Comparison of ENCODE assay signal across 17 cellular contexts in genomic region chr19:5113101-5113557, GRCh38.
A peak's percentile ranks its signal among the peaks of the same experiment; 100 is the strongest.
DNase-seq lines count a peak whose midpoint lies in the region; ATAC-seq and TF ChIP-seq lines count a peak whose summit lies in the region.
"Had no signal": no experiment of that assay in that cellular context is flagged by ENCODE, and none has a peak within 500 bp of the region (broad histone marks: within the 10 kb centered on the region; RNA-seq: fewer than 3 reads in every experiment).

No MANE protein-coding gene starts in this region.

- H3K9ac ChIP-seq in H9 (ENCODE audit: extremely low read depth, insufficient read length, low read length): no peak overlapping the region

- DNase-seq in H9 (no peak), amniotic epithelial cell (ENCODE audit: low read depth) (peak; percentile 68), foreskin fibroblast (peak; percentile 35 to 73), stromal cell of bone marrow (ENCODE audit: low read depth) (peak; percentile 18), kidney tubule cell (ENCODE audit: low spot score) (no peak)
- DNase-seq in stimulated activated CD4-positive, alpha-beta T cell treated with anti-CD3 and anti-CD28 coated beads, Interleukin-1b, Interleukin-23, amount 100 ng/mL, for 48 hours: no peak
- DNase-seq: activated CD4-positive, alpha-beta T cell treated with anti-CD3 and anti-CD28 coated beads for 48 hours; activated T-cell treated with anti-CD3 and anti-CD28 coated beads, Interleukin-2, amount 50 U/mL, for 72 hours; Caco-2; hippocampal formation; NCI-H1417 treated with DMSO at 0.1 percent for 48 hours; NCI-H510A treated with DMSO at 0.1 percent for 48 hours; Peyer's patch; T-helper 17 cell had no signal

- no peaks in the 10 kb centered on the region; the same call in 1 of the 2 replicates for H3K27me3 Mint-ChIP-seq in H9 (ENCODE audit: low read depth)
- H3K27me3 Mint-ChIP-seq: T-helper 17 cell had no signal

- H3K4me1 ChIP-seq in H9 (ENCODE audit: insufficient read depth, low read length): peaks cover 4% of the 10 kb centered on the region; the same call in 1 of the 2 replicates
- H3K4me1 ChIP-seq: breast epithelium, Caco-2, Peyer's patch had no signal

- no peak overlapping the region for H3K56ac ChIP-seq in H9 (ENCODE audit: insufficient read length, low read depth, low read length)

- H3K9me3 Mint-ChIP-seq in H9: peaks cover 5 to 6% of the 10 kb centered on the region in 2 experiments; a peak in 4 of 5 replicates
- H3K9me3 Mint-ChIP-seq: activated T-cell treated with anti-CD3 and anti-CD28 coated beads, Interleukin-2, amount 50 U/mL, for 72 hours had no signal

- H4K5ac ChIP-seq in H9 (ENCODE audit: insufficient read length, low read depth, low read length): no peak overlapping the region

- H2BK15ac ChIP-seq in H9 (ENCODE audit: low read depth, low read length): no peak overlapping the region

- H3K27me3 ChIP-seq in H9 (ENCODE audit: insufficient read depth, low read length): no peaks in the 10 kb centered on the region
- H3K27me3 ChIP-seq: breast epithelium, neutrophil, Peyer's patch had no signal

- no peak overlapping the region for H3T11ph ChIP-seq in H9 (ENCODE audit: low read length)

- no peak overlapping the region for H3K4ac ChIP-seq in H9 (ENCODE audit: low read depth, low read length)

- ATAC-seq in GM18520 (IDR thresholded peaks at IDR 0.05; ENCODE audit: unreplicated experiment): no peak
- ATAC-seq: activated T-cell treated with anti-CD3 and anti-CD28 coated beads, Interleukin-2, amount 50 U/mL, for 72 hours; T-helper 17 cell had no signal

- H3K23me2 ChIP-seq in H9 (ENCODE audit: insufficient read length, low read depth, low read length, poor library complexity, severe bottlenecking): no peaks in the 10 kb centered on the region

- WGBS in H9 (ENCODE audit: extremely low coverage, insufficient read length, low lambda C conversion rate): no CpG with 5 or more reads among the region's 10 CpGs

- H3K79me1 ChIP-seq in H9 (ENCODE audit: insufficient read depth, low read depth, low read length, poor library complexity, severe bottlenecking): no peaks in the 10 kb centered on the region

- no peak overlapping the region for H3K4me3 Mint-ChIP-seq in H9
- H3K4me3 Mint-ChIP-seq: activated T-cell treated with anti-CD3 and anti-CD28 coated beads, Interleukin-2, amount 50 U/mL, for 72 hours; T-helper 17 cell had no signal

- H4K8ac ChIP-seq in H9 (replicated peaks; ENCODE audit: insufficient read length, low read depth, low read length): no peak overlapping the region

- H2AK5ac ChIP-seq in H9 (ENCODE audit: insufficient read length, low read length): no peak overlapping the region

- no peak overlapping the region for H4K91ac ChIP-seq in H9 (ENCODE audit: insufficient read length, low read depth, low read length)

- H2BK20ac ChIP-seq in H9 (ENCODE audit: low read depth, low read length, poor library complexity, severe bottlenecking): no peak overlapping the region

- H3K27ac Mint-ChIP-seq in H9: peak overlapping the region; percentile 27 to 85 (median 66); a peak in 4 of 7 replicates
- H3K27ac Mint-ChIP-seq: activated T-cell treated with anti-CD3 and anti-CD28 coated beads, Interleukin-2, amount 50 U/mL, for 72 hours; T-helper 17 cell had no signal

- no peak for TF ChIP-seq CTCF in H9 (conservative IDR thresholded peaks at IDR 0.05)
- no peak for TF ChIP-seq CTCF in foreskin fibroblast (IDR thresholded peaks at IDR 0.05; ENCODE audit: low read depth, low read length)

- peaks cover 32 to 64% of the 10 kb centered on the region in 2 experiments for H3K4me1 Mint-ChIP-seq in H9
- H3K4me1 Mint-ChIP-seq: T-helper 17 cell had no signal

- H3K9me3 ChIP-seq in H9 (ENCODE audit: control insufficient read depth, low read depth, low read length): no peaks in the 10 kb centered on the region
- H3K9me3 ChIP-seq: breast epithelium, neutrophil, Peyer's patch had no signal

- no peak overlapping the region for H3K4me2 ChIP-seq in H9 (ENCODE audit: insufficient read depth, insufficient read length, low read length)

- H2BK12ac ChIP-seq in H9 (ENCODE audit: insufficient read length, low read depth, low read length): no peak overlapping the region

- no peak overlapping the region for H2AFZ ChIP-seq in H9 (ENCODE audit: low read length)

- H3K36me3 Mint-ChIP-seq in H9 (ENCODE audit: insufficient read depth in 1 of 3, low read depth in 3 of 3): peaks cover 16 to 31% (median 28%) of the 10 kb centered on the region in 3 experiments

- H2BK5ac ChIP-seq in H9 (ENCODE audit: insufficient read length, low read length): no peak overlapping the region

- H3K23ac ChIP-seq in H9 (ENCODE audit: insufficient read length, low read depth, low read length): no peak overlapping the region

- H3K79me2 ChIP-seq in H9 (ENCODE audit: insufficient read depth, low read length): no peaks in the 10 kb centered on the region

- H3K18ac ChIP-seq in H9 (ENCODE audit: insufficient read length, low read depth, low read length): no peak overlapping the region

- no peak overlapping the region for H3K4me3 ChIP-seq in foreskin fibroblast (ENCODE audit: low read depth in 1 of 2, low read length in 2 of 2)
- H3K4me3 ChIP-seq: breast epithelium, Peyer's patch had no signal

- H3K27ac ChIP-seq in H9 (ENCODE audit: insufficient read length, low read depth, low read length): no peak overlapping the region
- H3K27ac ChIP-seq: neutrophil, Peyer's patch had no signal

- H3K14ac ChIP-seq in H9 (ENCODE audit: insufficient read depth, low read length): peak overlapping the region; percentile 34; the same call in 1 of the 2 replicates

- no peak overlapping the region for H2BK120ac ChIP-seq in H9 (ENCODE audit: low read depth, low read length, poor library complexity, severe bottlenecking)

- no peaks in the 10 kb centered on the region for H4K20me1 ChIP-seq in H9 (ENCODE audit: control insufficient read depth, insufficient read depth, insufficient read length)

Comparison
In these comparisons a context has a peak if more than half of its experiments do, and no peak if none do; other contexts are left out.
1. DNase-seq: peak in amniotic epithelial cell (single experiment), foreskin fibroblast (2 of 2) and stromal cell of bone marrow (single experiment); none in H9 (single experiment), stimulated activated CD4-positive, alpha-beta T cell treated with anti-CD3 and anti-CD28 coated beads, Interleukin-1b, Interleukin-23, amount 100 ng/mL, for 48 hours (single experiment) and kidney tubule cell (single experiment).